ENCODE assay signal across 1 cellular context in the genomic region with DNA sequence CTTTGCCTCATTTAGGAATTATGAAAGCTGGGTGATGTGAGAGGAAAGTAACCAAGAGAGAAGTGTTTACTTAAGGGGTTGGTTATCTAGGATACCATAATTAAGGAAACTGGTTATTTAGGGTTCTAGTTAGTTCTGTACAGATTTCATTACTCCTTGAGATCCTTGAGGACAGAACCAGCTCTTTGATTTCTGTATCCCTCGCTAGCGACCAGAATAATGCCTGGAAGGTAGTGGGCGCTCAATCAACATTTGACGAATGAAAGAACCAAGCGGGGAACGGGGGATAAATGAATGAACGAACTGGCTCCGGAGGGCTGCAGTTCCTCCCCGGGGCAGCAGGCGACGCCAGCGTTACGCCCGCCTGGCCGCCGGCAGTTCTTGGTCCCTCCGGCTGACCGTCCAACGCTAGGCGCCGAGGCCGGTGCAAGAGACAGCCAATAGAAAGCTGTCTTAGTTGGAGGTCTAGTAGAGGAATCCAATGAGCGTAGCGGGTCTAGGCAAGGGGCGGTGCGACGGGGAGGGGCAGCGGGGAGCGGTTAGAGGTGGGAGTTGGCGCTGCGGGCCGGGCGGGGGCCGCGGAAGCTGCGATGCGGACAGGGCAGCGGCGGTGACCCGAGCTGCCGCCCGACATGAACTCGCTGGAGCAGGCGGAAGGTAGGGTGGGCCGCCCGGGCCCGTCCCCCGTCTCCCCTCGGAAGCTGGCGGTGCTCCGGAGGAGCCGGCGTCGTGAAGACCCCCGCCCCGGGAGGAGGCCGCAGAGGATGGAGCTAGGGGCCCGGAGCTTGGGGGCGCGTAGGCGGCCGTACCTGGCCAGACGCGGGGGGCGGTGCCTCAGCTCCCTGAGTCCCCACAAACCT.
A peak's percentile ranks its signal among the peaks of the same experiment; 100 is the strongest.
TF ChIP-seq lines count a peak whose summit lies in the region.

TSS of gene CNEP1R1 (plus strand) at position 542 of the 860 bp plus-strand sequence. CDS start at position 633, 91 bp downstream.

TF ChIP-seq in HCT116, 20 proteins besides CTCF, POLR2A, EP300 and RAD21 (continued from another document):
- peak; percentile 73 for TF ChIP-seq POLR2AphosphoS5 (IDR thresholded peaks at IDR 0.05; ENCODE audit: low read depth, low read length)
- TF ChIP-seq, protein P1, sequence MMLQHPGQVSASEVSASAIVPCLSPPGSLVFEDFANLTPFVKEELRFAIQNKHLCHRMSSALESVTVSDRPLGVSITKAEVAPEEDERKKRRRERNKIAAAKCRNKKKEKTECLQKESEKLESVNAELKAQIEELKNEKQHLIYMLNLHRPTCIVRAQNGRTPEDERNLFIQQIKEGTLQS (IDR thresholded peaks at IDR 0.05), result no peak
- TF ChIP-seq SIN3A (IDR thresholded peaks at IDR 0.05; ENCODE audit: low read depth), result peak; percentile 62; the same call in 1 of the 2 replicates
- peak; percentile 76 for TF ChIP-seq ZBTB33 (IDR thresholded peaks at IDR 0.05; ENCODE audit: extremely low read depth, insufficient replicate concordance, low read length)
